In genomic region chr2:1790996-1791395, GRCh38 we compare ENCODE assay signal across 17 cellular contexts. TPM values are rescaled to one million over a fixed set of nuclear protein-coding genes. Genes with fewer than 3 reads are reported as not detected.
A peak's percentile ranks its signal among the peaks of the same experiment; 100 is the strongest.
DNase-seq lines count a peak whose midpoint lies in the region; ATAC-seq and TF ChIP-seq lines count a peak whose summit lies in the region.
"Had no signal": no experiment of that assay in that cellular context is flagged by ENCODE, and none has a peak within 500 bp of the region (broad histone marks: within the 10 kb centered on the region; RNA-seq: fewer than 3 reads in every experiment).

No MANE protein-coding gene starts in this region.

- dilution Hi-C loops in IMR-90 (cut with HindIII; ENCODE audit: low sequenced_read_pairs, unreplicated experiment) = no loop called here

- no peak overlapping the region for H3K23ac ChIP-seq in IMR-90 (ENCODE audit: low read depth, low read length)

- H4K5ac ChIP-seq in IMR-90 (ENCODE audit: low read depth, low read length) = 0 out of 2 replicates have a peak overlapping the region, but pooled peaks have one; percentile 36

- CTCF ChIA-PET in IMR-90 (lab: Yijun Ruan, JAX) = interaction anchor here (2.1 kb wide), 1 partner anchor 10 kb away, joined by 7 read pairs; no protein-coding TSS in a partner anchor
- CTCF ChIA-PET in PC-9 (lab: Charles Lee) = no interaction called here
- CTCF ChIA-PET in activated CD4-positive, alpha-beta T cell treated with anti-CD3 and anti-CD28 coated beads, Interleukin-2, amount 10 ng/mL, durations not matched to agents 7 days and 5 days (lab: Charles Lee) = interaction anchor here (0.6 kb wide), 1 partner anchor 371 kb away, joined by 3 read pairs; no protein-coding TSS in a partner anchor

- no peaks in the 10 kb centered on the region for H3K9me3 Mint-ChIP-seq in activated T-helper 2 cell treated with anti-CD3 and anti-CD28 coated beads, Interferon-gamma antibody, Interleukin-2, Interleukin-4, amounts not matched to agents 10 μg/mL and 5 μg/mL and 100 μg/mL, durations not matched to agents 14 hours and 24 hours and 36 hours
- no peaks in the 10 kb centered on the region for H3K9me3 Mint-ChIP-seq in activated CD4-positive, alpha-beta T cell treated with anti-CD3 and anti-CD28 coated beads, Interleukin-2, amount 10 ng/mL, durations not matched to agents 7 days and 5 days
- H3K9me3 Mint-ChIP-seq: H9 had no signal

- TF ChIP-seq CTCF in AG10803 (conservative IDR thresholded peaks at IDR 0.05; ENCODE audit: low read length) (no peak), IMR-90 (conservative IDR thresholded peaks at IDR 0.05; ENCODE audit: low read depth, low read length) (no peak), gastroesophageal sphincter (IDR thresholded peaks at IDR 0.05) (no peak), PC-9 (conservative IDR thresholded peaks at IDR 0.05) (no peak)

- in situ Hi-C loops in IMR-90 (cut with MboI; ENCODE audit: low sequenced_read_pairs) = no loop called here

- H3K9me1 ChIP-seq in IMR-90 (ENCODE audit: insufficient read depth, low read length) = 0 out of 2 replicates have a peak, but pooled peaks cover 3% of the 10 kb centered on the region

- intact Hi-C loops in IMR-90 (cut with micrococcal nuclease) = loop anchor here (2.0 kb wide), 1 partner anchor 26 kb away; no protein-coding TSS in a partner anchor
- intact Hi-C loops in activated T-helper 2 cell treated with anti-CD3 and anti-CD28 coated beads, Interferon-gamma antibody, Interleukin-2, Interleukin-4, amounts not matched to agents 10 μg/mL and 5 μg/mL and 100 μg/mL, durations not matched to agents 14 hours and 24 hours and 36 hours (cut with micrococcal nuclease) = no loop called here
- intact Hi-C loops in PC-9 (cut with micrococcal nuclease; ENCODE audit: unreplicated experiment) = no loop called here

- no peak overlapping the region for H2AK5ac ChIP-seq in IMR-90 (ENCODE audit: low read depth, low read length)

- peak overlapping the region in 1 of 2 experiments; percentile 61; a peak in 2 of 4 replicates for H4K8ac ChIP-seq in IMR-90 (ENCODE audit: low read depth in 2 of 2, low read length in 2 of 2)

- no peaks in the 10 kb centered on the region for H3K9me3 ChIP-seq in IMR-90 (ENCODE audit: control insufficient read depth, insufficient read depth, low read length)
- no peaks in the 10 kb centered on the region for H3K9me3 ChIP-seq in gastroesophageal sphincter
- no peaks in the 10 kb centered on the region for H3K9me3 ChIP-seq in PC-9 (ENCODE audit: insufficient read depth, low read depth)

- TF ChIP-seq POLR2A in IMR-90 (IDR thresholded peaks at IDR 0.05; ENCODE audit: low read depth, low read length) (no peak), gastroesophageal sphincter (IDR thresholded peaks at IDR 0.05) (no peak)

- DNase-seq in AG10803 (ENCODE audit: low read depth) (peak; percentile 16), IMR-90 (no peak), PC-9 (no peak), NCI-H2081 (lab: John Stamatoyannopoulos, UW) (no peak), hypothalamus (lab: John Stamatoyannopoulos, UW) (no peak)
- no peak for DNase-seq in activated T-helper 2 cell treated with anti-CD3 and anti-CD28 coated beads, Interferon-gamma antibody, Interleukin-2, Interleukin-4, amounts not matched to agents 10 μg/mL and 5 μg/mL and 100 μg/mL, durations not matched to agents 14 hours and 24 hours and 36 hours (ENCODE audit: low spot score)
- DNase-seq in activated CD4-positive, alpha-beta T cell treated with anti-CD3 and anti-CD28 coated beads, Interleukin-2, amount 10 ng/mL, durations not matched to agents 7 days and 5 days = no peak
- DNase-seq: COR-L47, H9, NCI-H146, NCI-H524 had no signal

- no peaks in the 10 kb centered on the region for H3K79me1 ChIP-seq in IMR-90 (ENCODE audit: low read depth in 1 of 2, low read length in 2 of 2)

- ATAC-seq in IMR-90 (ENCODE audit: low read depth) (no peak), gastroesophageal sphincter (no peak)
- ATAC-seq: K562, Panc1, Right ventricle myocardium inferior, SK-N-SH treated with all-trans-retinoic acid at 6 μM for 48 hours had no signal

- no peak overlapping the region for H2AK9ac ChIP-seq in IMR-90 (replicated peaks; ENCODE audit: low read depth, low read length, poor library complexity)

- H3K4me3 Mint-ChIP-seq in activated T-helper 2 cell treated with anti-CD3 and anti-CD28 coated beads, Interferon-gamma antibody, Interleukin-2, Interleukin-4, amounts not matched to agents 10 μg/mL and 5 μg/mL and 100 μg/mL, durations not matched to agents 14 hours and 24 hours and 36 hours (ENCODE audit: low read depth) = no peak overlapping the region
- H3K4me3 Mint-ChIP-seq in activated CD4-positive, alpha-beta T cell treated with anti-CD3 and anti-CD28 coated beads, Interleukin-2, amount 10 ng/mL, durations not matched to agents 7 days and 5 days = no peak overlapping the region
- H3K4me3 Mint-ChIP-seq: H9 had no signal

- H3K27ac ChIP-seq in IMR-90 (ENCODE audit: insufficient read depth, low read length) (peak overlapping the region; percentile 61; the same call in 1 of the 2 replicates), gastroesophageal sphincter (peak overlapping the region in 3 of 4 donors; percentile 49 to 73 (median 70)), PC-9 (no peak overlapping the region)
- H3K27ac ChIP-seq: HL-60 had no signal

- peak overlapping the region; percentile 34; the same call in 1 of the 2 replicates for H3K4ac ChIP-seq in IMR-90 (ENCODE audit: low read depth, low read length)

- peak overlapping the region; percentile 83 for H2BK120ac ChIP-seq in IMR-90 (ENCODE audit: low read depth, low read length)

- H3K4me3 ChIP-seq in AG10803 (ENCODE audit: low read length) (no peak overlapping the region), IMR-90 (ENCODE audit: insufficient read depth, low read depth, low read length) (no peak overlapping the region), gastroesophageal sphincter (no peak overlapping the region), PC-9 (no peak overlapping the region)
- H3K4me3 ChIP-seq: K562 had no signal

- peak overlapping the region; percentile 58 for H3K14ac ChIP-seq in IMR-90 (replicated peaks; ENCODE audit: low read depth, low read length)

- H2BK15ac ChIP-seq in IMR-90 (ENCODE audit: low read depth, low read length) = peak overlapping the region; percentile 15; the same call in 1 of the 3 replicates

- H3K36me3 Mint-ChIP-seq in activated T-helper 2 cell treated with anti-CD3 and anti-CD28 coated beads, Interferon-gamma antibody, Interleukin-2, Interleukin-4, amounts not matched to agents 10 μg/mL and 5 μg/mL and 100 μg/mL, durations not matched to agents 14 hours and 24 hours and 36 hours (ENCODE audit: low read depth) = no peaks in the 10 kb centered on the region
- H3K36me3 Mint-ChIP-seq in activated CD4-positive, alpha-beta T cell treated with anti-CD3 and anti-CD28 coated beads, Interleukin-2, amount 10 ng/mL, durations not matched to agents 7 days and 5 days (ENCODE audit: low read depth) = no peaks in the 10 kb centered on the region

- no TSS peak for BruUV-seq in IMR-90 (replicated peaks; lab: Mats Ljungman, UMichigan)
- no TSS peak for BruUV-seq in PC-9 (replicated peaks; lab: Mats Ljungman, UMichigan)

- no CpG with 5 or more reads among the region's 3 CpGs for WGBS in IMR-90 (ENCODE audit: extremely low coverage in 2 of 2, insufficient read length in 1 of 2), 2 experiments
- WGBS in gastroesophageal sphincter (ENCODE audit: low coverage in 1 of 2), 2 donors = 17 to 24% methylated on average over 3 of the region's 3 CpGs

- H3K27me3 Mint-ChIP-seq in activated T-helper 2 cell treated with anti-CD3 and anti-CD28 coated beads, Interferon-gamma antibody, Interleukin-2, Interleukin-4, amounts not matched to agents 10 μg/mL and 5 μg/mL and 100 μg/mL, durations not matched to agents 14 hours and 24 hours and 36 hours (ENCODE audit: low read depth) = no peaks in the 10 kb centered on the region
- H3K27me3 Mint-ChIP-seq in activated CD4-positive, alpha-beta T cell treated with anti-CD3 and anti-CD28 coated beads, Interleukin-2, amount 10 ng/mL, durations not matched to agents 7 days and 5 days = peaks cover 3% of the 10 kb centered on the region

- H2AFZ ChIP-seq in IMR-90 (replicated peaks; ENCODE audit: low read length, poor library complexity) (no peak overlapping the region), PC-9 (no peak overlapping the region)

- H3K4me1 Mint-ChIP-seq in activated T-helper 2 cell treated with anti-CD3 and anti-CD28 coated beads, Interferon-gamma antibody, Interleukin-2, Interleukin-4, amounts not matched to agents 10 μg/mL and 5 μg/mL and 100 μg/mL, durations not matched to agents 14 hours and 24 hours and 36 hours (ENCODE audit: low read depth) = no peaks in the 10 kb centered on the region
- H3K4me1 Mint-ChIP-seq in activated CD4-positive, alpha-beta T cell treated with anti-CD3 and anti-CD28 coated beads, Interleukin-2, amount 10 ng/mL, durations not matched to agents 7 days and 5 days = no peaks in the 10 kb centered on the region

- peak overlapping the region; percentile 60; the same call in 1 of the 2 replicates for H2BK20ac ChIP-seq in IMR-90 (ENCODE audit: low read depth, low read length)

- H3K4me2 ChIP-seq in IMR-90 (ENCODE audit: low read depth, low read length) (peak overlapping the region; percentile 38), PC-9 (no peak overlapping the region)

- H3K27me3 ChIP-seq in IMR-90 (ENCODE audit: control insufficient read depth, insufficient read depth, low read length) = no peaks in the 10 kb centered on the region
- no peaks in the 10 kb centered on the region for H3K27me3 ChIP-seq in gastroesophageal sphincter
- H3K27me3 ChIP-seq in PC-9 (ENCODE audit: insufficient read depth, low read depth) = peaks cover 97% of the 10 kb centered on the region

- H3K27ac Mint-ChIP-seq in activated T-helper 2 cell treated with anti-CD3 and anti-CD28 coated beads, Interferon-gamma antibody, Interleukin-2, Interleukin-4, amounts not matched to agents 10 μg/mL and 5 μg/mL and 100 μg/mL, durations not matched to agents 14 hours and 24 hours and 36 hours = peak overlapping the region; percentile 47
- H3K27ac Mint-ChIP-seq in activated CD4-positive, alpha-beta T cell treated with anti-CD3 and anti-CD28 coated beads, Interleukin-2, amount 10 ng/mL, durations not matched to agents 7 days and 5 days = no peak overlapping the region
- H3K27ac Mint-ChIP-seq: H9 had no signal

- H3K18ac ChIP-seq in IMR-90 (ENCODE audit: low read depth, low read length) = peak overlapping the region; percentile 78; the same call in 1 of the 2 replicates

- H3F3A ChIP-seq in PC-9 (ENCODE audit: insufficient read depth, low read depth) = no peaks in the 10 kb centered on the region

- H3K56ac ChIP-seq in IMR-90 (ENCODE audit: extremely low read depth, insufficient read depth, low read length) = no peak overlapping the region

- no peaks in the 10 kb centered on the region for H3K79me2 ChIP-seq in PC-9 (ENCODE audit: low read depth)

- no peaks in the 10 kb centered on the region for H3K9me2 ChIP-seq in PC-9 (ENCODE audit: insufficient read depth)

- TF ChIP-seq RAD21 in IMR-90 (IDR thresholded peaks at IDR 0.05; ENCODE audit: low read length) = no peak

- H4K20me1 ChIP-seq in IMR-90 (ENCODE audit: insufficient read depth, low read length) (no peaks in the 10 kb centered on the region), PC-9 (ENCODE audit: insufficient read depth) (no peaks in the 10 kb centered on the region)

- TF ChIP-seq EP300 in gastroesophageal sphincter (IDR thresholded peaks at IDR 0.05) = no peak

- POLR2A ChIA-PET in IMR-90 (lab: Charles Lee; ENCODE audit: unreplicated experiment) (interaction anchor here (0.9 to 1.0 kb wide), 2 partner anchors 21 to 64 kb away, joined by 3 to 4 read pairs; no protein-coding TSS in a partner anchor), PC-9 (lab: Charles Lee; ENCODE audit: unreplicated experiment) (no interaction called here)
- POLR2A ChIA-PET in activated CD4-positive, alpha-beta T cell treated with anti-CD3 and anti-CD28 coated beads, Interleukin-2, amount 10 ng/mL, durations not matched to agents 7 days and 5 days (lab: Charles Lee) = no interaction called here

- H3K36me3 ChIP-seq in IMR-90 (ENCODE audit: control insufficient read depth, insufficient read depth, low read length) (no peaks in the 10 kb centered on the region), gastroesophageal sphincter (no peaks in the 10 kb centered on the region), PC-9 (ENCODE audit: low read depth) (no peaks in the 10 kb centered on the region)

- H3K4me1 ChIP-seq in IMR-90 (ENCODE audit: control insufficient read depth, insufficient read depth, low read length) (peaks cover 7% of the 10 kb centered on the region), gastroesophageal sphincter (peaks cover 0 to 22% (median 0%) of the 10 kb centered on the region in 3 donors), PC-9 (replicated peaks; ENCODE audit: insufficient read depth) (no peaks in the 10 kb centered on the region)

- peak overlapping the region; percentile 73 for H2BK5ac ChIP-seq in IMR-90 (ENCODE audit: low read depth, low read length, poor library complexity, severe bottlenecking)

- no peak overlapping the region for H3K9ac ChIP-seq in IMR-90 (ENCODE audit: low read depth, low read length)

- H4K91ac ChIP-seq in IMR-90 (ENCODE audit: insufficient read depth, low read depth, low read length) = 0 out of 2 replicates have a peak overlapping the region, but pooled peaks have one; percentile 8

RNA-seq across cellular contexts. Expression of gene PXDN, which starts 46.7 kb away (rescaled TPM):
- 148 and 153 TPM in 2 replicates for total RNA-seq in IMR-90 (2012; rRNA removed)
- polyA plus RNA-seq in IMR-90 (2012; rRNA removed) = 268 and 332 TPM in 2 replicates
- 300 and 432 TPM in 2 replicates for polyA plus RNA-seq in IMR-90 (2012; cell fraction: cytosol; rRNA removed)
- 369 and 399 TPM in 2 replicates for polyA plus RNA-seq in IMR-90 (2012; cell fraction: nucleus; rRNA removed; ENCODE audit: low replicate concordance)
- 2.0 and 2.3 TPM in 2 replicates for total RNA-seq in activated T-helper 2 cell treated with anti-CD3 and anti-CD28 coated beads, Interferon-gamma antibody, Interleukin-2, Interleukin-4, amounts not matched to agents 10 μg/mL and 5 μg/mL and 100 μg/mL, durations not matched to agents 14 hours and 24 hours and 36 hours
- 10 to 100 TPM; 19.9 to 95.9 (median 60.9) TPM for total RNA-seq in gastroesophageal sphincter
- total RNA-seq in PC-9 (2021) = 91.1 and 92.2 TPM in 2 replicates
- total RNA-seq in activated CD4-positive, alpha-beta T cell treated with anti-CD3 and anti-CD28 coated beads, Interleukin-2, amount 10 ng/mL, durations not matched to agents 7 days and 5 days = under 1 TPM; 0.20 to 0.58 TPM
- polyA plus RNA-seq: K562 had no signal
